Comparison of ENCODE assay signal across 11 cellular contexts in genomic region chr5:107519900-107520354, GRCh38.
DNase-seq lines count a peak whose midpoint lies in the region; ATAC-seq and TF ChIP-seq lines count a peak whose summit lies in the region.
"Had no signal": no experiment of that assay in that cellular context is flagged by ENCODE, and none has a peak within 500 bp of the region (broad histone marks: within the 10 kb centered on the region; RNA-seq: fewer than 3 reads in every experiment).

No MANE protein-coding gene starts in this region.

- CTCF ChIA-PET in SK-N-SH (lab: Yijun Ruan, JAX) = interaction anchor here (1.2 to 3.7 kb wide), 2 partner anchors 24 to 52 kb away, joined by 3 to 14 read pairs; no protein-coding TSS in a partner anchor
- CTCF ChIA-PET in activated naive CD4-positive, alpha-beta T cell treated with anti-CD3 and anti-CD28 coated beads for 36 hours (lab: Charles Lee) = interaction anchor here (1.3 kb wide), 1 partner anchor 53 kb away, joined by 4 read pairs; no protein-coding TSS in a partner anchor

- H2AFZ ChIP-seq in SK-N-SH (ENCODE audit: low read depth) = no peak overlapping the region

- no peaks in the 10 kb centered on the region for H4K20me1 ChIP-seq in SK-N-SH (ENCODE audit: insufficient read depth)

- in situ Hi-C loops in Caki2 (cut with HindIII; ENCODE audit: low pct_unique_long_range_greater_than_20kb, low sequenced_read_pairs) = no loop called here

- WGBS in SK-N-SH (ENCODE audit: low lambda C conversion rate) = 28% methylated on average over 6 of the region's 6 CpGs
- WGBS in spleen, 5 donors = 49 to 58% (median 54%) methylated on average over 6 of the region's 6 CpGs

- POLR2A ChIA-PET in SK-N-SH (lab: Yijun Ruan, JAX) = interaction anchor here (1.4 kb wide), 1 partner anchor 52 kb away, joined by 8 read pairs; no protein-coding TSS in a partner anchor

- H3K4me3 Mint-ChIP-seq in immature natural killer cell = peak overlapping the region; percentile 18 to 67 (median 66)
- no peak overlapping the region for H3K4me3 Mint-ChIP-seq in activated naive CD4-positive, alpha-beta T cell treated with anti-CD3 and anti-CD28 coated beads for 36 hours

- no peaks in the 10 kb centered on the region for H3K9me3 Mint-ChIP-seq in immature natural killer cell
- H3K9me3 Mint-ChIP-seq in activated naive CD4-positive, alpha-beta T cell treated with anti-CD3 and anti-CD28 coated beads for 36 hours = no peaks in the 10 kb centered on the region

- H3K9ac ChIP-seq in SK-N-SH = no peak overlapping the region

- intact Hi-C loops in activated naive CD4-positive, alpha-beta T cell treated with anti-CD3 and anti-CD28 coated beads for 36 hours (cut with micrococcal nuclease) = no loop called here
- intact Hi-C loops in spleen (cut with DNase I; ENCODE audit: low total_unique reads) = no loop called here

- TF ChIP-seq EP300 in SK-N-SH (IDR thresholded peaks at IDR 0.05; ENCODE audit: borderline replicate concordance in 1 of 2, low read depth in 1 of 2, low read length in 1 of 2) = peak in 1 of 2 experiments; percentile 96; a peak in 2 of 4 replicates

- H3K27ac ChIP-seq in SK-N-SH (ENCODE audit: low read depth in 2 of 2, low read length in 1 of 2) = peak overlapping the region in 1 of 2 experiments; percentile 74; a peak in 2 of 4 replicates
- no peak overlapping the region for H3K27ac ChIP-seq in spleen
- H3K27ac ChIP-seq: HL-60 had no signal

- no peak for TF ChIP-seq CTCF in SK-N-SH (IDR thresholded peaks at IDR 0.05)
- TF ChIP-seq CTCF in spleen (IDR thresholded peaks at IDR 0.05 in 8 of 11, conservative IDR thresholded peaks at IDR 0.05 in 3 of 11) = no peak

- peaks cover 15 to 25% of the 10 kb centered on the region in 2 donors for H3K4me1 Mint-ChIP-seq in immature natural killer cell
- no peaks in the 10 kb centered on the region for H3K4me1 Mint-ChIP-seq in activated naive CD4-positive, alpha-beta T cell treated with anti-CD3 and anti-CD28 coated beads for 36 hours (ENCODE audit: low read depth)

- H3K27me3 ChIP-seq in SK-N-SH (ENCODE audit: insufficient read depth) (no peaks in the 10 kb centered on the region), spleen (replicated peaks in 1 of 7) (no peaks in the 10 kb centered on the region)

- TF ChIP-seq RAD21 in SK-N-SH (IDR thresholded peaks at IDR 0.05; ENCODE audit: low read length) = peak; percentile 19; the same call in 1 of the 2 replicates

- no peak for TF ChIP-seq POLR2A in spleen (IDR thresholded peaks at IDR 0.05)
- TF ChIP-seq POLR2A in GM18505 (IDR thresholded peaks at IDR 0.05; ENCODE audit: borderline replicate concordance, extremely low read depth, insufficient read depth, insufficient read length) = no peak

- peak; percentile 41 for ATAC-seq in HG02678 (IDR thresholded peaks at IDR 0.05; ENCODE audit: unreplicated experiment)
- ATAC-seq in GM18505 (IDR thresholded peaks at IDR 0.05; ENCODE audit: unreplicated experiment) = no peak

- H3K9me2 ChIP-seq in SK-N-SH = no peaks in the 10 kb centered on the region

- peaks cover 0 to 35% of the 10 kb centered on the region in 2 experiments; a peak in 2 of 4 replicates for H3K4me1 ChIP-seq in SK-N-SH (ENCODE audit: control insufficient read depth in 1 of 2, insufficient read depth in 2 of 2, low read depth in 1 of 2, low read length in 1 of 2)
- no peaks in the 10 kb centered on the region for H3K4me1 ChIP-seq in spleen

- H3F3A ChIP-seq in SK-N-SH (replicated peaks; ENCODE audit: insufficient read depth) = no peaks in the 10 kb centered on the region

- H3K27ac Mint-ChIP-seq in immature natural killer cell = peak overlapping the region; percentile 75 to 91 (median 88)
- H3K27ac Mint-ChIP-seq in activated naive CD4-positive, alpha-beta T cell treated with anti-CD3 and anti-CD28 coated beads for 36 hours = no peak overlapping the region

- H3K9me3 ChIP-seq in SK-N-SH (no peaks in the 10 kb centered on the region), spleen (no peaks in the 10 kb centered on the region)

- H3K27me3 Mint-ChIP-seq in immature natural killer cell (ENCODE audit: low read depth in 3 of 3) = no peaks in the 10 kb centered on the region
- peaks cover 4% of the 10 kb centered on the region for H3K27me3 Mint-ChIP-seq in activated naive CD4-positive, alpha-beta T cell treated with anti-CD3 and anti-CD28 coated beads for 36 hours (ENCODE audit: low read depth)

- DNase-seq in Caki2 (ENCODE audit: low read depth) = peak; percentile 61
- peak; percentile 28 for DNase-seq in SK-N-SH
- peak; percentile 23 to 59 (median 58) for DNase-seq in immature natural killer cell
- DNase-seq in activated naive CD4-positive, alpha-beta T cell treated with anti-CD3 and anti-CD28 coated beads for 36 hours = no peak
- no peak for DNase-seq in spleen
- no peak for DNase-seq in stimulated activated CD4-positive, alpha-beta T cell treated with anti-CD3 and anti-CD28 coated beads, Interleukin-2, amount 100 ng/mL, for 24 hours
- DNase-seq: activated CD4-positive, CD25-positive, alpha-beta regulatory T cell; COR-L47 had no signal

- H3K36me3 ChIP-seq in SK-N-SH (replicated peaks in 1 of 2; ENCODE audit: control insufficient read depth in 1 of 2, insufficient read depth in 2 of 2, low read length in 1 of 2) (no peaks in the 10 kb centered on the region), spleen (no peaks in the 10 kb centered on the region)

- H3K36me3 Mint-ChIP-seq in immature natural killer cell = no peaks in the 10 kb centered on the region
- H3K36me3 Mint-ChIP-seq in activated naive CD4-positive, alpha-beta T cell treated with anti-CD3 and anti-CD28 coated beads for 36 hours (ENCODE audit: low read depth) = no peaks in the 10 kb centered on the region

- H3K79me2 ChIP-seq in SK-N-SH (ENCODE audit: insufficient read depth) = no peaks in the 10 kb centered on the region

- H3K4me2 ChIP-seq in SK-N-SH = peak overlapping the region; percentile 13; the same call in 1 of the 2 replicates

- H3K4me3 ChIP-seq in SK-N-SH (ENCODE audit: low read depth in 2 of 2, low read length in 1 of 2) (no peak overlapping the region), spleen (no peak overlapping the region)

TF ChIP-seq in SK-N-SH, 30 proteins besides CTCF, POLR2A, EP300 and RAD21:
- TF ChIP-seq CHD2 (IDR thresholded peaks at IDR 0.05; ENCODE audit: low read length, partially characterized antibody) (peak; percentile 59), POLR2AphosphoS5 (IDR thresholded peaks at IDR 0.05; ENCODE audit: low read depth, low read length) (peak; percentile 18; the same call in 1 of the 2 replicates), USF1 (IDR thresholded peaks at IDR 0.05; ENCODE audit: borderline replicate concordance, low read depth) (no peak), TCF12 (IDR thresholded peaks at IDR 0.05) (peak; percentile 64), GATA2 (CRISPR knock-in tag; IDR thresholded peaks at IDR 0.05) (peak; percentile 39; the same call in 1 of the 2 replicates), NFIC (IDR thresholded peaks at IDR 0.05; ENCODE audit: borderline replicate concordance) (no peak), MXI1 (IDR thresholded peaks at IDR 0.05; ENCODE audit: low read depth, low read length) (peak; percentile 42; the same call in 1 of the 2 replicates), SIN3A (IDR thresholded peaks at IDR 0.05; ENCODE audit: borderline replicate concordance, low read depth, low read length) (no peak), RCOR1 (IDR thresholded peaks at IDR 0.05; ENCODE audit: low read length) (peak; percentile 81), FOXJ3 (CRISPR knock-in tag; IDR thresholded peaks at IDR 0.05) (peak; percentile 95), PBX3 (IDR thresholded peaks at IDR 0.05) (peak; percentile 60)
- TF ChIP-seq, protein P1, sequence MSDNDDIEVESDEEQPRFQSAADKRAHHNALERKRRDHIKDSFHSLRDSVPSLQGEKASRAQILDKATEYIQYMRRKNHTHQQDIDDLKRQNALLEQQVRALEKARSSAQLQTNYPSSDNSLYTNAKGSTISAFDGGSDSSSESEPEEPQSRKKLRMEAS (IDR thresholded peaks at IDR 0.05; ENCODE audit: low read depth) = no peak

Comparison
In these comparisons a context has a peak if more than half of its experiments do, and no peak if none do; other contexts are left out.
1. DNase-seq: peak in Caki2 (single experiment), SK-N-SH (single experiment) and immature natural killer cell (3 of 3); none in activated naive CD4-positive, alpha-beta T cell treated with anti-CD3 and anti-CD28 coated beads for 36 hours (single experiment), spleen (single experiment) and stimulated activated CD4-positive, alpha-beta T cell treated with anti-CD3 and anti-CD28 coated beads, Interleukin-2, amount 100 ng/mL, for 24 hours (0 of 2).